ENCODE assay signal across 9 cellular contexts in the genomic region with DNA sequence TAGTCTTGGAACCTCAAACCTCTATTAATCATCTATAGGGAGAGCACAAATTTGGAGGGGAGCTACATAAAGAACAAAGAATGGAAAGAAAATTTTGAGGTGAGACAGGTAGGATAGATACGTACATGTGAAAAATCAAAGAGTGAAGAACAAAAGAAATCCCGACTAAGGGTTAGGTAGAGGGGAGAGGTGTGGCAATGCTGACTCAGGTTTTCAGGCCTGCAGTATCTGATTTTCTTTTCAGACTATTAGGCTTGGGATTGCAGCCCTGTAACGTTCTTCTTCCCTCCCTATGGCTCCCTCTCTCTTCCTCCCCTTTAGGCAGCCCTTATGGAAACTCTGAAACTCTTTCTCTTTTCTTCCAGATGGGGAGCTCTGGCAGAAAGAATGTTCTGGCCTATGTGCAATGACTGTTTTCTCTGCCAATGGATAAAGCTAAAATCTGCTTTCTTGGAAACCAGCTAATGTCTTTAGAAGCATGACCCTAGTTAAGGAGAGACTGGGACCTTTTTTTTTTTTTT. TPM values are rescaled to one million over a fixed set of nuclear protein-coding genes. Genes with fewer than 3 reads are reported as not detected.
A peak's percentile ranks its signal among the peaks of the same experiment; 100 is the strongest.
DNase-seq lines count a peak whose midpoint lies in the region; ATAC-seq, FAIRE-seq and TF ChIP-seq lines count a peak whose summit lies in the region.
"Not testable (repeated sequence)": the region's sequence is repeated elsewhere in the genome, so short reads cannot be mapped to it uniquely, and the experiment has no call there.
"Had no signal": no experiment of that assay in that cellular context is flagged by ENCODE, and none has a peak within 500 bp of the region (broad histone marks: within the 10 kb centered on the region; RNA-seq: fewer than 3 reads in every experiment).

No MANE protein-coding gene starts in this region.

- WGBS in H1 (ENCODE audit: extremely low coverage in 1 of 2, insufficient coverage in 1 of 2, insufficient read length in 1 of 2, insufficient replicate concordance in 2 of 2, low coverage in 1 of 2, low lambda C conversion rate in 2 of 2, missing lambda C conversion rate in 1 of 2), 2 experiments = 93% methylated on average over 2 of the region's 3 CpGs; no CpG with 5 or more reads in 1 of the 2 experiments

- peak overlapping the region; percentile 59 for H3K27ac Mint-ChIP-seq in osteocyte (ENCODE audit: unreplicated experiment)

- not testable (repeated sequence) for H3K36me3 ChIP-seq in PC-9 (ENCODE audit: low read depth); H1 (ENCODE audit: control insufficient read depth in 2 of 4, insufficient read depth in 4 of 4, low read length in 3 of 4); fibroblast of lung (ENCODE audit: control insufficient read depth, insufficient read depth, low read length)

- POLR2A ChIA-PET in PC-9 (lab: Charles Lee; ENCODE audit: unreplicated experiment) = not testable (repeated sequence)
- POLR2A ChIA-PET in H1 (lab: Charles Lee; ENCODE audit: partially characterized antibody) = interaction anchor here (0.6 kb wide), 1 partner anchor 99 kb away, joined by 3 read pairs; no protein-coding TSS in a partner anchor

- not testable (repeated sequence) for H3K9me2 ChIP-seq in PC-9 (ENCODE audit: insufficient read depth)

- FAIRE-seq in H1 (lab: Jason Lieb, UNC) = not testable (repeated sequence)

- TF ChIP-seq EP300 in H1 (IDR thresholded peaks at IDR 0.05; ENCODE audit: borderline replicate concordance in 1 of 2, low read depth in 2 of 2, low read length in 2 of 2) = not testable (repeated sequence)

- H2BK12ac ChIP-seq in H1 (ENCODE audit: low read depth, low read length) = not testable (repeated sequence)

- not testable (repeated sequence) for H3K18ac ChIP-seq in H1 (ENCODE audit: extremely low read depth, low read length)

- peak; percentile 65 for ATAC-seq in Right ventricle myocardium superior (ENCODE audit: poor library complexity)

- H3K9me3 Mint-ChIP-seq in osteocyte (ENCODE audit: unreplicated experiment) = not testable (repeated sequence)

- H2AFZ ChIP-seq in PC-9; H1 (ENCODE audit: low read length); fibroblast of lung (ENCODE audit: low read length): not testable (repeated sequence)

- not testable (repeated sequence) for H3K27me3 ChIP-seq in PC-9 (ENCODE audit: insufficient read depth, low read depth); H1 (replicated peaks in 1 of 4; ENCODE audit: control insufficient read depth in 3 of 4, extremely low read depth in 1 of 4, insufficient read depth in 3 of 4, low read length in 3 of 4); fibroblast of lung (ENCODE audit: control insufficient read depth, insufficient read depth, low read length)

- peak overlapping the region; percentile 53; the same call in 1 of the 2 replicates for H3K4me2 ChIP-seq in PC-9
- not testable (repeated sequence) for H3K4me2 ChIP-seq in H1 (ENCODE audit: insufficient read depth in 1 of 2, low read depth in 2 of 2, low read length in 2 of 2); fibroblast of lung (ENCODE audit: extremely low read depth, insufficient read depth, low read length)

- DNase-seq in PC-9; H1 (ENCODE audit: low read depth in 1 of 2, low spot score in 2 of 2); Right ventricle myocardium superior; osteocyte (ENCODE audit: extremely low spot score, unreplicated experiment): not testable (repeated sequence)
- peak; percentile 2 to 28 for DNase-seq in fibroblast of lung (ENCODE audit: low read depth in 2 of 2)
- peak; percentile 2 for DNase-seq in left kidney (ENCODE audit: low read depth, low spot score)

- not testable (repeated sequence) for H3K23me2 ChIP-seq in H1 (ENCODE audit: low read depth, low read length)

- BruUV-seq in PC-9 (replicated peaks; lab: Mats Ljungman, UMichigan) = not testable (repeated sequence)

- intact Hi-C loops in PC-9 (cut with micrococcal nuclease; ENCODE audit: unreplicated experiment); Right ventricle myocardium superior (cut with DNase I): not testable (repeated sequence)

- not testable (repeated sequence) for H3K9me3 ChIP-seq in PC-9 (ENCODE audit: insufficient read depth, low read depth); H1 (ENCODE audit: insufficient read depth in 2 of 2, low read depth in 1 of 2, low read length in 1 of 2); fibroblast of lung (ENCODE audit: control insufficient read depth, insufficient read depth, low read depth, low read length)

- H3K4me1 Mint-ChIP-seq in osteocyte (ENCODE audit: unreplicated experiment) = not testable (repeated sequence)

- H4K91ac ChIP-seq in H1 (replicated peaks; ENCODE audit: insufficient read length, low read length) = not testable (repeated sequence)

- H3K4me3 ChIP-seq in PC-9; H1 (ENCODE audit: extremely low read depth in 1 of 4, insufficient read depth in 2 of 4, low read depth in 3 of 4, low read length in 4 of 4); fibroblast of lung (replicated peaks in 1 of 4; ENCODE audit: control extremely low read depth in 1 of 4, insufficient read depth in 1 of 4, low read depth in 3 of 4, low read length in 4 of 4): not testable (repeated sequence)

- not testable (repeated sequence) for H2BK20ac ChIP-seq in H1 (ENCODE audit: low read length)

- peaks cover 16% of the 10 kb centered on the region for H3F3A ChIP-seq in PC-9 (ENCODE audit: insufficient read depth, low read depth)

- H2BK120ac ChIP-seq in H1 (replicated peaks; ENCODE audit: low read depth, low read length) = not testable (repeated sequence)

- TF ChIP-seq POLR2A in H1 (IDR thresholded peaks at IDR 0.05; ENCODE audit: control extremely low read depth in 1 of 2, low read depth in 2 of 2, low read length in 2 of 2) = not testable (repeated sequence)

- not testable (repeated sequence) for H3K79me1 ChIP-seq in H1 (ENCODE audit: low read depth, low read length)

- TF ChIP-seq RAD21 in H1 (IDR thresholded peaks at IDR 0.05 in 1 of 2, conservative IDR thresholded peaks at IDR 0.05 in 1 of 2; ENCODE audit: low read depth in 2 of 2, low read length in 2 of 2) = not testable (repeated sequence)

- H3K79me2 ChIP-seq in PC-9 (ENCODE audit: low read depth); H1 (ENCODE audit: control insufficient read depth in 1 of 2, insufficient read depth in 2 of 2, low read length in 2 of 2); fibroblast of lung (ENCODE audit: control insufficient read depth, insufficient read depth, low read length): not testable (repeated sequence)

- peak overlapping the region; percentile 97 for H3K27ac ChIP-seq in PC-9
- not testable (repeated sequence) for H3K27ac ChIP-seq in H1 (ENCODE audit: low read depth, low read length); fibroblast of lung (ENCODE audit: insufficient read depth, low read length)

- not testable (repeated sequence) for H3K36me3 Mint-ChIP-seq in osteocyte (ENCODE audit: unreplicated experiment)

- not testable (repeated sequence) for TF ChIP-seq CTCF in PC-9 (conservative IDR thresholded peaks at IDR 0.05); H1 (IDR thresholded peaks at IDR 0.05; ENCODE audit: control extremely low read depth in 1 of 3, insufficient read depth in 1 of 3, low read depth in 1 of 3, low read length in 3 of 3); osteocyte (IDR thresholded peaks at IDR 0.05)
- TF ChIP-seq CTCF in fibroblast of lung (conservative IDR thresholded peaks at IDR 0.05 in 1 of 2, IDR thresholded peaks at IDR 0.05 in 1 of 2; ENCODE audit: low read depth in 1 of 2, low read length in 2 of 2) = peak; percentile 3 to 4

- H4K5ac ChIP-seq in H1 (ENCODE audit: insufficient read length, low read depth, low read length) = not testable (repeated sequence)

- H2AK5ac ChIP-seq in H1 (ENCODE audit: low read depth, low read length) = not testable (repeated sequence)

- H3K9ac ChIP-seq in H1 (replicated peaks in 1 of 4; ENCODE audit: extremely low read depth in 1 of 4, low read depth in 3 of 4, low read length in 3 of 4); fibroblast of lung (ENCODE audit: insufficient read depth, low read length): not testable (repeated sequence)

- not testable (repeated sequence) for H3K4ac ChIP-seq in H1 (replicated peaks; ENCODE audit: insufficient read length, low read depth, low read length)

- H3K4me1 ChIP-seq in PC-9 (replicated peaks; ENCODE audit: insufficient read depth) = peaks cover 21% of the 10 kb centered on the region
- H3K4me1 ChIP-seq in H1 (replicated peaks in 1 of 4; ENCODE audit: control insufficient read depth in 3 of 4, insufficient read depth in 4 of 4, low read length in 3 of 4); fibroblast of lung (ENCODE audit: control insufficient read depth, extremely low read depth, insufficient read depth, low read length): not testable (repeated sequence)

- H3K27me3 Mint-ChIP-seq in osteocyte (ENCODE audit: unreplicated experiment) = not testable (repeated sequence)

- not testable (repeated sequence) for H4K8ac ChIP-seq in H1 (ENCODE audit: extremely low read depth, insufficient read depth, low read length)

- not testable (repeated sequence) for H3K23ac ChIP-seq in H1 (ENCODE audit: insufficient read length)

- not testable (repeated sequence) for H3K4me3 Mint-ChIP-seq in osteocyte (ENCODE audit: unreplicated experiment)

- not testable (repeated sequence) for H3K56ac ChIP-seq in H1 (replicated peaks; ENCODE audit: insufficient read length, low read depth, low read length)

- CTCF ChIA-PET in PC-9 (lab: Charles Lee); H1 (lab: Charles Lee; ENCODE audit: partially characterized antibody): not testable (repeated sequence)

- H2BK5ac ChIP-seq in H1 (ENCODE audit: low read depth, low read length) = not testable (repeated sequence)

- not testable (repeated sequence) for H2BK15ac ChIP-seq in H1 (ENCODE audit: low read length)

- not testable (repeated sequence) for H4K20me1 ChIP-seq in PC-9 (ENCODE audit: insufficient read depth); H1 (replicated peaks in 1 of 2; ENCODE audit: control insufficient read depth in 1 of 2, insufficient read depth in 2 of 2, low read length in 2 of 2); fibroblast of lung (ENCODE audit: control insufficient read depth, extremely low read depth, insufficient read depth, low read length)

- not testable (repeated sequence) for H3K14ac ChIP-seq in H1 (ENCODE audit: insufficient read length)

RNA-seq across cellular contexts. Expression of gene MRPL45, which starts 12.3 kb away (rescaled TPM):
- total RNA-seq in PC-9 (2021) (50.6 and 56.2 TPM in 2 replicates), fibroblast of lung (34.7 and 35.4 TPM in 2 replicates), Right ventricle myocardium superior (38.0 TPM), osteocyte (38.2 and 40.2 TPM in 2 replicates)
- total RNA-seq in H1 (2021; fragmentation: NEBNext Ultra II Directional; extraction: Animal tissue kit (Norgen Biotek cat#: 25700)) = 70.1 and 71.7 TPM in 2 replicates
- polyA plus RNA-seq in H1 (2011; rRNA removed) (47.6 and 65.6 TPM in 2 replicates), fibroblast of lung (56.1 and 59.6 TPM in 2 replicates)
- 77.9 TPM for polyA plus RNA-seq in H1 (2011; cell fraction: cytosol; rRNA removed)
- polyA plus RNA-seq in H1 (2011; cell fraction: nucleus; rRNA removed) = 50.2 TPM
- polyA plus RNA-seq in H1 (2012, experiment 1 of 2) = 59.8 to 79.6 TPM (median 62.9 TPM) in 4 replicates
- polyA plus RNA-seq in H1 (2012, experiment 2 of 2) = 28.4 TPM
- 70.2 TPM for polyA plus RNA-seq in H1 (2013, experiment 1 of 2)
- 69.7 TPM for polyA plus RNA-seq in H1 (2013, experiment 2 of 2)
- polyA minus RNA-seq in H1 (2011; rRNA and poly(A)+ RNA removed) = 72.6 and 101 TPM in 2 replicates
- 26.2 TPM for polyA minus RNA-seq in H1 (2011; cell fraction: cytosol; rRNA and poly(A)+ RNA removed)
- polyA minus RNA-seq in H1 (2011; cell fraction: nucleus; rRNA and poly(A)+ RNA removed) = 31.4 TPM
- polyA plus RNA-seq in fibroblast of lung (2012) = 34.1 and 37.8 TPM in 2 replicates
- 14.8 and 25.7 TPM in 2 replicates for polyA minus RNA-seq in fibroblast of lung (ENCODE audit: low replicate concordance)

RNA-seq across cellular contexts. Expression of gene GPR179, which starts 59.0 kb away (rescaled TPM):
- total RNA-seq in PC-9 (2021) (0.57 and 0.58 TPM in 2 replicates), fibroblast of lung (under 0.01 TPM in 2 replicates), Right ventricle myocardium superior (0.16 TPM), osteocyte (0.13 TPM in 1 of 2 replicates, not detected in the other)
- 0.07 and 0.13 TPM in 2 replicates for total RNA-seq in H1 (2021; fragmentation: NEBNext Ultra II Directional; extraction: Animal tissue kit (Norgen Biotek cat#: 25700))
- polyA plus RNA-seq in H1 (2011; rRNA removed) (0.02 and 0.03 TPM in 2 replicates), fibroblast of lung (not detected in 2 replicates)
- 0.01 TPM for polyA plus RNA-seq in H1 (2011; cell fraction: cytosol; rRNA removed)
- 0.19 TPM for polyA plus RNA-seq in H1 (2011; cell fraction: nucleus; rRNA removed)
- polyA plus RNA-seq in H1 (2012, experiment 1 of 2) = 0.04 to 0.07 TPM (median 0.05 TPM) in 4 replicates
- not detected for polyA plus RNA-seq in H1 (2012, experiment 2 of 2)
- polyA plus RNA-seq in H1 (2013, experiment 1 of 2) = 0.02 TPM
- 0.02 TPM for polyA plus RNA-seq in H1 (2013, experiment 2 of 2)
- 0.02 and 0.09 TPM in 2 replicates for polyA minus RNA-seq in H1 (2011; rRNA and poly(A)+ RNA removed)
- not detected for polyA minus RNA-seq in H1 (2011; cell fraction: cytosol; rRNA and poly(A)+ RNA removed)
- not detected for polyA minus RNA-seq in H1 (2011; cell fraction: nucleus; rRNA and poly(A)+ RNA removed)
- polyA plus RNA-seq in fibroblast of lung (2012) = not detected in 2 replicates
- polyA minus RNA-seq in fibroblast of lung (ENCODE audit: low replicate concordance) = 0.31 TPM in 1 of 2 replicates, not detected in the other
- total RNA-seq: B cell, HFFc6, HT1080 had no signal
